In genomic region chr13:79228972-79229371, GRCh38 we compare ENCODE assay signal across 23 cellular contexts.
"Had no signal": no experiment of that assay in that cellular context is flagged by ENCODE, and none has a peak within 500 bp of the region (broad histone marks: within the 10 kb centered on the region; RNA-seq: fewer than 3 reads in every experiment).

No MANE protein-coding gene starts in this region.

- H3K4me1 ChIP-seq: prostate gland, right atrium auricular region, suprapubic skin had no signal

- H3K27ac ChIP-seq: dorsolateral prefrontal cortex, neural progenitor cell, prostate gland, right atrium auricular region, suprapubic skin, transverse colon had no signal

- DNase-seq: activated B cell treated with CpG ODN at 0.5 μM for 24 hours; activated CD4-positive, alpha-beta memory T cell treated with anti-CD3 and anti-CD28 coated beads, Interleukin-2, amount 10 ng/mL, durations not matched to agents 7 days and 5 days; activated CD4-positive, alpha-beta T cell treated with anti-CD3 and anti-CD28 coated beads for 48 hours; activated naive CD4-positive, alpha-beta T cell; activated naive CD8-positive, alpha-beta T cell treated with anti-CD3 and anti-CD28 coated beads for 36 hours; activated T-cell treated with anti-CD3 and anti-CD28 coated beads, Interleukin-2, amount 50 U/mL, for 1 hour; amniotic stem cell; dorsolateral prefrontal cortex; erythroblast; kidney glomerular epithelial cell; left ventricle myocardium superior; naive thymus-derived CD4-positive, alpha-beta T cell; stimulated activated CD4-positive, alpha-beta T cell treated with anti-CD3 and anti-CD28 coated beads, Interleukin-12 subunit alpha, Interleukin-12 subunit beta, amount 100 ng/mL, for 4 hours; stimulated activated CD4-positive, alpha-beta T cell treated with anti-CD3 and anti-CD28 coated beads, Interleukin-1b, Interleukin-23, amount 100 ng/mL, for 48 hours; stimulated activated CD8-positive, alpha-beta memory T cell treated with anti-CD3 and anti-CD28 coated beads, Interleukin-4, amount 100 ng/mL, for 48 hours; transverse colon had no signal

- H3K4me3 ChIP-seq: dorsolateral prefrontal cortex, mucosa of descending colon, neural progenitor cell, prostate gland, right atrium auricular region, suprapubic skin, transverse colon had no signal

- H3K36me3 ChIP-seq: neural progenitor cell, prostate gland, right atrium auricular region, suprapubic skin, transverse colon had no signal

- FAIRE-seq: frontal cortex had no signal

- ATAC-seq: activated T-helper 17 cell treated with anti-CD3 and anti-CD28 coated beads, Interleukin-2, amount 50 U/mL, for 72 hours; left ventricle myocardium superior; naive thymus-derived CD4-positive, alpha-beta T cell had no signal

- H2AFZ ChIP-seq: neural progenitor cell had no signal

- H3K4me2 ChIP-seq: neural progenitor cell had no signal

- H3K9ac ChIP-seq: neural progenitor cell had no signal

- H3K27me3 ChIP-seq: neural progenitor cell, right atrium auricular region, suprapubic skin, transverse colon had no signal

- H3K9me3 ChIP-seq: mucosa of descending colon, prostate gland, right atrium auricular region, suprapubic skin, transverse colon had no signal
